In the genomic region with DNA sequence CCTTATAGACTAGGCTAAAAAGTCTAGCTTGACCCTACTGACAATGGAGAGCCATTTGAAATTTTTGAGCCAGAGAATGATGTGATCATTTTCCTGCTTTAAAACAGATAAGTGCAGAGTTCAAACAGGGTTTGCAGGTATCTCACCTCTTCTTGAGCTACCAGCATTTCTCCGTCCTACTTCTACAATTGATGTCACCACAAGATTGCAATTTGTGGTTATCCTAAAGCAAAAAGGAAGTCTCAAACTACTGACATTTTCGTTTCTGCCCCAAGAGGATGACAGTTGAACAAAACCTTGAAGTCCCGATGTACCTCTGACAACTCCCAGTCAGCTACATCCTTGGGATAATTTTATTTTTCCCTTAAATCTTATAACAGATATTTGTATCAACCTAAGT, we compare ENCODE assay signal across 15 cellular contexts.
A peak's percentile ranks its signal among the peaks of the same experiment; 100 is the strongest.
DNase-seq lines count a peak whose midpoint lies in the region; ATAC-seq and TF ChIP-seq lines count a peak whose summit lies in the region.
"Had no signal": no experiment of that assay in that cellular context is flagged by ENCODE, and none has a peak within 500 bp of the region (broad histone marks: within the 10 kb centered on the region; RNA-seq: fewer than 3 reads in every experiment).

No MANE protein-coding gene starts in this region.

- H4K8ac ChIP-seq in mesenchymal stem cell (ENCODE audit: low read length) = no peak overlapping the region

- H3K14ac ChIP-seq in mesenchymal stem cell (ENCODE audit: low read length in 2 of 2) = no peak overlapping the region

- no peak overlapping the region for H2BK5ac ChIP-seq in mesenchymal stem cell (ENCODE audit: low read depth, low read length, poor library complexity, severe bottlenecking)

- no peaks in the 10 kb centered on the region for H3K27me3 ChIP-seq in CD4-positive, alpha-beta memory T cell (ENCODE audit: insufficient read depth, low read length)
- H3K27me3 ChIP-seq in mesenchymal stem cell (ENCODE audit: control insufficient read depth in 1 of 2, insufficient read depth in 1 of 2, low read length in 2 of 2) (no peaks in the 10 kb centered on the region), gastroesophageal sphincter (no peaks in the 10 kb centered on the region), Peyer's patch (no peaks in the 10 kb centered on the region)
- H3K27me3 ChIP-seq: cardiac muscle cell had no signal

- no peak for TF ChIP-seq POLR2A in gastroesophageal sphincter (IDR thresholded peaks at IDR 0.05)
- TF ChIP-seq POLR2A in Peyer's patch (IDR thresholded peaks at IDR 0.05) = no peak

- no peak overlapping the region for H3K4ac ChIP-seq in mesenchymal stem cell (ENCODE audit: low read depth in 1 of 2, low read length in 2 of 2)

- no peaks in the 10 kb centered on the region for H3K36me3 ChIP-seq in CD4-positive, alpha-beta memory T cell (ENCODE audit: insufficient read depth, low read length)
- H3K36me3 ChIP-seq in mesenchymal stem cell (ENCODE audit: control insufficient read depth in 1 of 2, insufficient read depth in 2 of 2, low read depth in 1 of 2, low read length in 2 of 2) = no peaks in the 10 kb centered on the region
- H3K36me3 ChIP-seq in gastroesophageal sphincter = no peaks in the 10 kb centered on the region
- no peaks in the 10 kb centered on the region for H3K36me3 ChIP-seq in Peyer's patch
- H3K36me3 ChIP-seq: cardiac muscle cell had no signal

- no peak overlapping the region for H3K27ac ChIP-seq in CD4-positive, alpha-beta memory T cell (ENCODE audit: low read depth, low read length)
- H3K27ac ChIP-seq in mesenchymal stem cell (ENCODE audit: low read length, poor library complexity, severe bottlenecking) = no peak overlapping the region
- H3K27ac ChIP-seq in gastroesophageal sphincter = no peak overlapping the region
- no peak overlapping the region for H3K27ac ChIP-seq in Peyer's patch
- H3K27ac ChIP-seq: cardiac muscle cell had no signal

- ATAC-seq in GM21423 (IDR thresholded peaks at IDR 0.05; ENCODE audit: unreplicated experiment) (peak; percentile 49), gastroesophageal sphincter (no peak)

- intact Hi-C loops in CD4-positive, alpha-beta memory T cell (cut with micrococcal nuclease) = loop anchor here (2.0 to 5.0 kb wide), 4 partner anchors 16 to 104 kb away; a partner anchor contains a TSS

- H3K4me3 Mint-ChIP-seq in CD4-positive, alpha-beta memory T cell = peak overlapping the region in 7 of 8 donors; percentile 0 to 66 (median 43)
- H3K4me3 Mint-ChIP-seq: B cell had no signal

- no peaks in the 10 kb centered on the region for H3K27me3 Mint-ChIP-seq in CD4-positive, alpha-beta memory T cell

- H3K9me3 Mint-ChIP-seq in CD4-positive, alpha-beta memory T cell = peaks cover 0 to 3% (median 0%) of the 10 kb centered on the region in 8 donors

- H3K79me1 ChIP-seq in mesenchymal stem cell (replicated peaks; ENCODE audit: low read length, poor library complexity, severe bottlenecking) = no peaks in the 10 kb centered on the region

- CTCF ChIA-PET in CD4-positive, alpha-beta memory T cell (lab: Charles Lee; ENCODE audit: partially characterized antibody) = interaction anchor here (0.5 to 3.5 kb wide), 14 partner anchors 12 to 491 kb away, joined by 3 to 15 read pairs (median 4); a partner anchor contains a TSS

- peaks cover 64% of the 10 kb centered on the region for H3K4me1 ChIP-seq in CD4-positive, alpha-beta memory T cell (ENCODE audit: insufficient read depth, low read length)
- H3K4me1 ChIP-seq in mesenchymal stem cell (ENCODE audit: control insufficient read depth, insufficient read depth, low read depth, low read length) (peaks cover 1% of the 10 kb centered on the region), gastroesophageal sphincter (peaks cover 0 to 17% (median 6%) of the 10 kb centered on the region in 3 donors), Peyer's patch (peaks cover 0 to 8% (median 0%) of the 10 kb centered on the region in 4 donors)

- H3K36me3 Mint-ChIP-seq in CD4-positive, alpha-beta memory T cell = no peaks in the 10 kb centered on the region

- H3K9ac ChIP-seq in mesenchymal stem cell (ENCODE audit: low read length) = no peak overlapping the region

- POLR2A ChIA-PET in CD4-positive, alpha-beta memory T cell (lab: Charles Lee; ENCODE audit: partially characterized antibody) = interaction anchor here (0.6 to 3.1 kb wide), 11 partner anchors 9 to 751 kb away, joined by 3 to 44 read pairs (median 3); a partner anchor contains a TSS

- no peak overlapping the region for H2BK15ac ChIP-seq in mesenchymal stem cell (ENCODE audit: low read depth, poor library complexity, severe bottlenecking)

- H3K4me1 Mint-ChIP-seq in CD4-positive, alpha-beta memory T cell = peaks cover 52 to 69% (median 61%) of the 10 kb centered on the region in 4 donors
- H3K4me1 Mint-ChIP-seq: B cell had no signal

- H3K18ac ChIP-seq in mesenchymal stem cell (ENCODE audit: low read depth in 1 of 2, low read length in 2 of 2) = no peak overlapping the region

- H3K27ac Mint-ChIP-seq in CD4-positive, alpha-beta memory T cell = peak overlapping the region; percentile 47 to 75 (median 57)
- H3K27ac Mint-ChIP-seq: B cell had no signal

- H3K4me3 ChIP-seq in CD4-positive, alpha-beta memory T cell (ENCODE audit: low read length in 2 of 2) = no peak overlapping the region
- no peak overlapping the region for H3K4me3 ChIP-seq in mesenchymal stem cell (ENCODE audit: insufficient read depth in 1 of 2, low read depth in 1 of 2, low read length in 2 of 2)
- no peak overlapping the region for H3K4me3 ChIP-seq in gastroesophageal sphincter
- no peak overlapping the region for H3K4me3 ChIP-seq in Peyer's patch
- H3K4me3 ChIP-seq: cardiac muscle cell had no signal

- no peak overlapping the region for H3K4me2 ChIP-seq in mesenchymal stem cell (ENCODE audit: low read length, poor library complexity, severe bottlenecking)

- H2BK120ac ChIP-seq in mesenchymal stem cell (ENCODE audit: low read depth, low read length) = no peak overlapping the region

- 55% methylated on average over 3 of the region's 3 CpGs for WGBS in mesenchymal stem cell
- 67 to 93% methylated on average over 3 of the region's 3 CpGs for WGBS in gastroesophageal sphincter (ENCODE audit: low coverage in 1 of 2), 2 donors

- H2AFZ ChIP-seq in mesenchymal stem cell (ENCODE audit: low read depth, low read length) = no peak overlapping the region

- no peak overlapping the region for H3K23ac ChIP-seq in mesenchymal stem cell (ENCODE audit: low read length in 2 of 2)

- H2BK12ac ChIP-seq in mesenchymal stem cell (ENCODE audit: low read length in 2 of 2) = no peak overlapping the region

- TF ChIP-seq EP300 in gastroesophageal sphincter (IDR thresholded peaks at IDR 0.05) = no peak

- H4K91ac ChIP-seq in mesenchymal stem cell (ENCODE audit: low read length) = no peak overlapping the region

- H3K9me3 ChIP-seq in CD4-positive, alpha-beta memory T cell (ENCODE audit: control insufficient read depth in 1 of 2, low read length in 2 of 2) = no peaks in the 10 kb centered on the region
- H3K9me3 ChIP-seq in mesenchymal stem cell (ENCODE audit: control insufficient read depth, low read length) (peaks cover 5% of the 10 kb centered on the region), gastroesophageal sphincter (no peaks in the 10 kb centered on the region), Peyer's patch (no peaks in the 10 kb centered on the region)

- peak overlapping the region; percentile 26 for H2AK5ac ChIP-seq in mesenchymal stem cell (ENCODE audit: low read length, severe bottlenecking)

- no peak for TF ChIP-seq CTCF in gastroesophageal sphincter (IDR thresholded peaks at IDR 0.05)
- TF ChIP-seq CTCF in Peyer's patch (IDR thresholded peaks at IDR 0.05) = peak in 1 of 6 experiments; percentile 3

- peak; percentile 39 to 77 (median 64) for DNase-seq in CD4-positive, alpha-beta memory T cell
- peak; percentile 89 for DNase-seq in NOMO-1 treated with DMSO at 0.1 percent for 48 hours (lab: John Stamatoyannopoulos, UW; ENCODE audit: unreplicated experiment)
- DNase-seq in mesenchymal stem cell = no peak
- DNase-seq in NCI-H187 treated with DMSO at 0.1 percent for 48 hours (lab: John Stamatoyannopoulos, UW) = no peak
- DNase-seq in Peyer's patch = no peak
- no peak for DNase-seq in SHP77 (lab: John Stamatoyannopoulos, UW)
- DNase-seq: activated CD4-positive, alpha-beta T cell treated with anti-CD3 and anti-CD28 coated beads for 4 hours; islet precursor cell; OCI-M1; retina; stimulated activated CD4-positive, alpha-beta T cell treated with anti-CD3 and anti-CD28 coated beads, Interleukin-2, amount 100 ng/mL, for 48 hours had no signal

Comparison
In these comparisons a context has a peak if more than half of its experiments do, and no peak if none do; other contexts are left out.
1. DNase-seq: peak in CD4-positive, alpha-beta memory T cell (5 of 5) and NOMO-1 treated with DMSO at 0.1 percent for 48 hours (single experiment); none in mesenchymal stem cell (single experiment), NCI-H187 treated with DMSO at 0.1 percent for 48 hours (single experiment), Peyer's patch (0 of 3) and SHP77 (0 of 2).